In the genomic region with DNA sequence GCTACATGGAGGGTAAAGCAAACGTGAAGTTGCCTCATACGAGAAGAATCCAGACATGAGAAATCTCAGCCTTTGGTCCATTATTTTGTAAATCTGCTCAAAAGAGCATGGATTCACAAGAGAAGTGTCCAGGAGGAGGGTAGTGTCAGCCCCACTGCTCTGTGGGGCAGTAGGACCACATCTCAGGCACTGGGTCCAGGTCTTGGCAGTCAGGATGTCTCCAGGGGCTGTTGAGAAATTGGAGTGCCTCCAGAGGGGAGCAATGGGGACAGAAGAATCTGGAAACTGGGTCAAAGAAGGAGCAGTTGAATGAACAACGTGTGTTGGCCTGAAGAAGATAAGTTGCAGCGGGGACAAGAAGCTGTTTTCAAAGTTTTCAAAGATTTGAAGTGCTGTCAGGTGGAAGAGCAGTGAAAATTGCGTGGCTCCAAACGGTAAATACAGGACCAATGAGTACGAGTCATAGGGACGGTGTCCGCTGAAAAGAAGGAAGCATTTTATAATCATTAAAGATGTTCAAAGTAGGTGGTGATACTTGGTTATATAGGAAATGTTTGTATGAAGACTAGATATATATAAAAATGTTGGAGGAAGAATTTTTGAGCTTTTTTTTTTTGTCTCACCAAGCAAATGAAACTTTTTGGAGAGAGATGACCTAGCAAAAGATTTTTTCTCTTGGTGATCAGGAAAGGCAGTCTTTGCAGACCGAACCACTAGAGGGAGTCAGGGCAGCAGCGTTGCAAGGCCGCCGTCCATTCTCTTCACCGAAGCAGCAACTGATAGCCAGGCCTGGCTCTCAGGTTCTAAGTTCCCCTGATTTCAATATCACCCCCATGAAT, we compare ENCODE assay signal across 8 cellular contexts. TPM values are rescaled to one million over a fixed set of nuclear protein-coding genes. Genes with fewer than 3 reads are reported as not detected.
DNase-seq lines count a peak whose midpoint lies in the region; ATAC-seq and TF ChIP-seq lines count a peak whose summit lies in the region.

No MANE protein-coding gene starts in this region.

- 39 to 47% methylated on average over 14 of the region's 14 CpGs for WGBS in testis, 2 donors

- H3K4me1 ChIP-seq in testis: no peaks in the 10 kb centered on the region

- peaks cover 8% of the 10 kb centered on the region for H3K27me3 Mint-ChIP-seq in activated T-helper 1 cell treated with anti-CD3 and anti-CD28 coated beads, Interleukin-12 subunit alpha, Interleukin-12 subunit beta, Interleukin-2, Interleukin-4 antibody, amounts not matched to agents 30 ng/mL and 10 ng/mL and 1 ng/mL, durations not matched to agents 14 hours and 24 hours and 36 hours (ENCODE audit: insufficient read depth)

- H3K36me3 ChIP-seq in testis (ENCODE audit: low read depth, missing control alignments): no peaks in the 10 kb centered on the region

- H3K9me3 ChIP-seq in testis: no peaks in the 10 kb centered on the region

- peak; percentile 70 for DNase-seq in EL
- DNase-seq in HT-29 (ENCODE audit: low spot score): peak; percentile 76
- DNase-seq in RPMI7951 (ENCODE audit: low read depth): peak; percentile 61
- peak; percentile 30 for DNase-seq in activated T-helper 1 cell treated with anti-CD3 and anti-CD28 coated beads, Interleukin-12 subunit alpha, Interleukin-12 subunit beta, Interleukin-2, Interleukin-4 antibody, amounts not matched to agents 30 ng/mL and 10 ng/mL and 1 ng/mL, durations not matched to agents 14 hours and 24 hours and 36 hours (ENCODE audit: low spot score)
- DNase-seq in fibroblast of the conjunctiva (ENCODE audit: low read depth): peak; percentile 73
- DNase-seq in non-pigmented ciliary epithelial cell (ENCODE audit: low read depth): peak; percentile 40
- DNase-seq in testis: peak; percentile 90

- no peaks in the 10 kb centered on the region for H3K9me3 Mint-ChIP-seq in activated T-helper 1 cell treated with anti-CD3 and anti-CD28 coated beads, Interleukin-12 subunit alpha, Interleukin-12 subunit beta, Interleukin-2, Interleukin-4 antibody, amounts not matched to agents 30 ng/mL and 10 ng/mL and 1 ng/mL, durations not matched to agents 14 hours and 24 hours and 36 hours

- peaks cover 13% of the 10 kb centered on the region for H3K4me1 Mint-ChIP-seq in activated T-helper 1 cell treated with anti-CD3 and anti-CD28 coated beads, Interleukin-12 subunit alpha, Interleukin-12 subunit beta, Interleukin-2, Interleukin-4 antibody, amounts not matched to agents 30 ng/mL and 10 ng/mL and 1 ng/mL, durations not matched to agents 14 hours and 24 hours and 36 hours (ENCODE audit: low read depth)

- no peaks in the 10 kb centered on the region for H3K27me3 ChIP-seq in testis

- no peak overlapping the region for H3K4me3 Mint-ChIP-seq in activated T-helper 1 cell treated with anti-CD3 and anti-CD28 coated beads, Interleukin-12 subunit alpha, Interleukin-12 subunit beta, Interleukin-2, Interleukin-4 antibody, amounts not matched to agents 30 ng/mL and 10 ng/mL and 1 ng/mL, durations not matched to agents 14 hours and 24 hours and 36 hours

- no peak overlapping the region for H3K27ac Mint-ChIP-seq in activated T-helper 1 cell treated with anti-CD3 and anti-CD28 coated beads, Interleukin-12 subunit alpha, Interleukin-12 subunit beta, Interleukin-2, Interleukin-4 antibody, amounts not matched to agents 30 ng/mL and 10 ng/mL and 1 ng/mL, durations not matched to agents 14 hours and 24 hours and 36 hours

- intact Hi-C loops in activated T-helper 1 cell treated with anti-CD3 and anti-CD28 coated beads, Interleukin-12 subunit alpha, Interleukin-12 subunit beta, Interleukin-2, Interleukin-4 antibody, amounts not matched to agents 30 ng/mL and 10 ng/mL and 1 ng/mL, durations not matched to agents 14 hours and 24 hours and 36 hours (cut with micrococcal nuclease): loop anchor here (1.0 to 10.0 kb wide), 5 partner anchors 181 to 488 kb away; partner anchors contain the start of gene WDR41
- intact Hi-C loops in testis (cut with DNase I; ENCODE audit: low total_unique reads): no loop called here

- H3K4me3 ChIP-seq in testis: no peak overlapping the region

- no peak overlapping the region for H3K27ac ChIP-seq in testis

- no peaks in the 10 kb centered on the region for H3K36me3 Mint-ChIP-seq in activated T-helper 1 cell treated with anti-CD3 and anti-CD28 coated beads, Interleukin-12 subunit alpha, Interleukin-12 subunit beta, Interleukin-2, Interleukin-4 antibody, amounts not matched to agents 30 ng/mL and 10 ng/mL and 1 ng/mL, durations not matched to agents 14 hours and 24 hours and 36 hours (ENCODE audit: low read depth)

- no peak for TF ChIP-seq POLR2A in testis (IDR thresholded peaks at IDR 0.05)

- no peak for ATAC-seq in GM18867 (IDR thresholded peaks at IDR 0.05; ENCODE audit: unreplicated experiment)

- peak; percentile 71 to 77 (median 75) for TF ChIP-seq CTCF in testis (IDR thresholded peaks at IDR 0.05)

RNA-seq across cellular contexts. Expression of gene ZBED3, which starts 57.1 kb away (rescaled TPM):
- total RNA-seq in HT-29 (2014; rRNA removed; shearing (Covaris generic)): 2.6 and 3.6 TPM in 2 replicates
- total RNA-seq in RPMI7951 (2014; rRNA removed; shearing (Covaris generic)): 0.29 and 0.60 TPM in 2 replicates
- 0.49 and 1.0 TPM in 2 replicates for total RNA-seq in activated T-helper 1 cell treated with anti-CD3 and anti-CD28 coated beads, Interleukin-12 subunit alpha, Interleukin-12 subunit beta, Interleukin-2, Interleukin-4 antibody, amounts not matched to agents 30 ng/mL and 10 ng/mL and 1 ng/mL, durations not matched to agents 14 hours and 24 hours and 36 hours
- 10 to 100 TPM in 1 of 2 donors, 1 to 10 TPM in 1; 7.9 to 14.5 TPM for total RNA-seq in testis
- polyA plus RNA-seq in testis (ENCODE audit: insufficient read depth, low read depth, low replicate concordance): 6.9 TPM

Comparison
In these comparisons a context has a peak if more than half of its experiments do, and no peak if none do; other contexts are left out.
1. DNase-seq: peak in every context shown above with its lines; median percentile 90 in testis; 76 in HT-29; 73 in fibroblast of the conjunctiva; 70 in EL; 61 in RPMI7951; 40 in non-pigmented ciliary epithelial cell; 30 in activated T-helper 1 cell treated with anti-CD3 and anti-CD28 coated beads, Interleukin-12 subunit alpha, Interleukin-12 subunit beta, Interleukin-2, Interleukin-4 antibody, amounts not matched to agents 30 ng/mL and 10 ng/mL and 1 ng/mL, durations not matched to agents 14 hours and 24 hours and 36 hours.